In genomic region chr7:91325731-91326130, GRCh38 we compare ENCODE assay signal across 1 cellular context.
TF ChIP-seq lines count a peak whose summit lies in the region.

No MANE protein-coding gene starts in this region.

TF ChIP-seq in GM23338, 12 proteins besides CTCF, POLR2A, EP300 and RAD21 (continued from another document):
- TF ChIP-seq ZNF462 (CRISPR knock-in tag; IDR thresholded peaks at IDR 0.05) (no peak), NANOG (IDR thresholded peaks at IDR 0.05; ENCODE audit: borderline replicate concordance) (no peak)
